In genomic region chr12:103632554-103633216, GRCh38 we compare ENCODE assay signal across 10 cellular contexts. TPM values are rescaled to one million over a fixed set of nuclear protein-coding genes. Genes with fewer than 3 reads are reported as not detected.
DNase-seq lines count a peak whose midpoint lies in the region; ATAC-seq and TF ChIP-seq lines count a peak whose summit lies in the region.
"Had no signal": no experiment of that assay in that cellular context is flagged by ENCODE, and none has a peak within 500 bp of the region (broad histone marks: within the 10 kb centered on the region; RNA-seq: fewer than 3 reads in every experiment).

No MANE protein-coding gene starts in this region.

- no peak overlapping the region for H3K27ac Mint-ChIP-seq in activated naive CD8-positive, alpha-beta T cell treated with anti-CD3 and anti-CD28 coated beads, Interleukin-2, amount 50 U/mL, for 24 hours
- H3K27ac Mint-ChIP-seq: activated naive CD4-positive, alpha-beta T cell treated with anti-CD3 and anti-CD28 coated beads, Interleukin-2, amount 50 U/mL, for 24 hours; stimulated activated naive CD8-positive, alpha-beta T cell treated with anti-CD3 and anti-CD28 coated beads, Interleukin-15, Interleukin-2, amounts not matched to agents 100 ng/mL and 50 ng/mL, for 24 hours had no signal

- peaks cover 1% of the 10 kb centered on the region for H3K27me3 Mint-ChIP-seq in activated naive CD8-positive, alpha-beta T cell treated with anti-CD3 and anti-CD28 coated beads, Interleukin-2, amount 50 U/mL, for 24 hours

- no peaks in the 10 kb centered on the region for H3K4me1 Mint-ChIP-seq in activated naive CD8-positive, alpha-beta T cell treated with anti-CD3 and anti-CD28 coated beads, Interleukin-2, amount 50 U/mL, for 24 hours
- H3K4me1 Mint-ChIP-seq: activated naive CD4-positive, alpha-beta T cell treated with anti-CD3 and anti-CD28 coated beads, Interleukin-2, amount 50 U/mL, for 24 hours had no signal

- DNase-seq in EL = peak; percentile 73
- DNase-seq in HT-29 (ENCODE audit: low spot score) = peak; percentile 83
- DNase-seq in activated naive CD8-positive, alpha-beta T cell treated with anti-CD3 and anti-CD28 coated beads, Interleukin-2, amount 50 U/mL, for 24 hours = peak; percentile 70
- DNase-seq in iPS-NIHi7 (ENCODE audit: extremely low spot score) = peak; percentile 96
- peak; percentile 5 for DNase-seq in stimulated activated CD8-positive, alpha-beta memory T cell treated with anti-CD3 and anti-CD28 coated beads, Interleukin-15, amount 100 ng/mL, for 24 hours (ENCODE audit: low read depth)
- DNase-seq in midbrain (lab: John Stamatoyannopoulos, UW) = no peak

- peaks cover 3% of the 10 kb centered on the region for H3K9me3 Mint-ChIP-seq in activated naive CD8-positive, alpha-beta T cell treated with anti-CD3 and anti-CD28 coated beads, Interleukin-2, amount 50 U/mL, for 24 hours
- H3K9me3 Mint-ChIP-seq: stimulated activated naive CD8-positive, alpha-beta T cell treated with anti-CD3 and anti-CD28 coated beads, Interleukin-15, Interleukin-2, amounts not matched to agents 100 ng/mL and 50 ng/mL, for 24 hours had no signal

- no peak overlapping the region for H3K4me3 Mint-ChIP-seq in activated naive CD8-positive, alpha-beta T cell treated with anti-CD3 and anti-CD28 coated beads, Interleukin-2, amount 50 U/mL, for 24 hours
- H3K4me3 Mint-ChIP-seq: activated naive CD4-positive, alpha-beta T cell treated with anti-CD3 and anti-CD28 coated beads, Interleukin-2, amount 50 U/mL, for 24 hours; stimulated activated naive CD8-positive, alpha-beta T cell treated with anti-CD3 and anti-CD28 coated beads, Interleukin-15, Interleukin-2, amounts not matched to agents 100 ng/mL and 50 ng/mL, for 24 hours had no signal

- ATAC-seq in GM19467 (IDR thresholded peaks at IDR 0.05; ENCODE audit: unreplicated experiment) = peak; percentile 66
- ATAC-seq in activated naive CD8-positive, alpha-beta T cell treated with anti-CD3 and anti-CD28 coated beads, Interleukin-2, amount 50 U/mL, for 24 hours = peak; percentile 43

- no peaks in the 10 kb centered on the region for H3K36me3 Mint-ChIP-seq in activated naive CD8-positive, alpha-beta T cell treated with anti-CD3 and anti-CD28 coated beads, Interleukin-2, amount 50 U/mL, for 24 hours (ENCODE audit: low read depth)
- H3K36me3 Mint-ChIP-seq: activated naive CD4-positive, alpha-beta T cell treated with anti-CD3 and anti-CD28 coated beads, Interleukin-2, amount 50 U/mL, for 24 hours had no signal

TF ChIP-seq in PFSK-1, 5 proteins besides CTCF, POLR2A, EP300 and RAD21:
- TF ChIP-seq FOXP2 (optimal IDR thresholded peaks at IDR 0.05; ENCODE audit: borderline replicate concordance, extremely low read depth, extremely low read length, insufficient read depth) = peak; percentile 38
- TF ChIP-seq SIN3A (IDR thresholded peaks at IDR 0.05; ENCODE audit: borderline replicate concordance, insufficient read depth, low read length) = no peak

RNA-seq across cellular contexts. Expression of gene STAB2, which starts 45.6 kb away (rescaled TPM):
- total RNA-seq in HT-29 (2014; rRNA removed; shearing (Covaris generic)) = 0.05 TPM in 1 of 2 replicates, not detected in the other
- polyA plus RNA-seq in PFSK-1 (2012; ENCODE audit: insufficient read length, low read depth) = not detected
